9 cellular contexts compared by ENCODE assay signal in the genomic region with DNA sequence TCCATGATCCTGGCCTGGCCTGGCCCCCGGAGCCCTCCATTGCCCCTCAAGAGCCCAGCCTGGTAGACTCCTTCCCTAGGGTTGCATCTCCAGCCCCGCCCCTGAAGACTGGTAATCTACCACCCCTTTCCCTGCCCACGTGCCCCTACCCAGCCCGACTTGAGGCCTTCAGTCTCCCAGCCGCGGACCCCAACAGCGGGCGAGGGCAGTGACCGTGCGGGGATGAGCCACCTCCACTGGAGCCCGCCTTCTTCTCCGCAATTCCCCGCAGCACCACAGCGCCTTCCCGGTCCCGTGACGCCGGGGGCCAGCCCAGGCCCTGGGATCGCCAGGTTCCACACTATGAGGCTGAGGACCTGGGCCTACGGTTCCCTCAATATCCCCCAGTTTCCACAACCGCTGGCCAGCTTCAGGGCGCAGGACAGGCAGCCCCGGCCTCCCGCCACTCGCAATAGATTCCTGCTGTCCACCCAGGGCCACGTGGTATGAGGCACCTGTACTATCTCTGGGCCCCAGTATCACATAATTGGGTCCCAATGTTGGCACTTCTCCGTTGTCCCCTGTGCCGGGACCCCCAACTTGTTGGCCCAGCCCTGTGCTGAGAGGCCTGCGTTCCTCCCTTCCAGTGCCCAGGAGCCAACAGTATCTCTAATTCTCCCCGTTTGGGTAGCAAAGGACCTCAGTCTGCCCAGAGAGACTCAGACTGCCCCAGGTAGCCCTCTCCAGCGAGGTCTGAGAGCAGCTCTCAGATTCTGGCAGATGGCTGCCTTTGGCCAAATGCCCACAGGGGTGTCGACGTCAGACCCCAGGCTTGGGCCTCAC. TPM values are rescaled to one million over a fixed set of nuclear protein-coding genes. Genes with fewer than 3 reads are reported as not detected.
A peak's percentile ranks its signal among the peaks of the same experiment; 100 is the strongest.
DNase-seq lines count a peak whose midpoint lies in the region; ATAC-seq, FAIRE-seq and TF ChIP-seq lines count a peak whose summit lies in the region.
"Had no signal": no experiment of that assay in that cellular context is flagged by ENCODE, and none has a peak within 500 bp of the region (broad histone marks: within the 10 kb centered on the region; RNA-seq: fewer than 3 reads in every experiment).

No MANE protein-coding gene starts in this region.

- peak overlapping the region; percentile 61 for H3K4me3 Mint-ChIP-seq in Caco-2 (ENCODE audit: unreplicated experiment)

- no peak for FAIRE-seq in pancreas (lab: Jason Lieb, UNC)

- DNase-seq in Caco-2 (peak; percentile 21 to 50), heart left ventricle (peak; percentile 16 to 69 (median 25)), pancreas (peak in 5 of 6 donors; percentile 14 to 87 (median 36)), NCI-H2171 (lab: John Stamatoyannopoulos, UW) (no peak), H4 (ENCODE audit: low spot score) (no peak), GDM1 (lab: John Stamatoyannopoulos, UW) (no peak)
- DNase-seq: KBM-7 had no signal

- POLR2A ChIA-PET in Caco-2 (lab: Charles Lee), result no interaction called here

- no peak overlapping the region for H3K4me3 ChIP-seq in Caco-2 (ENCODE audit: low read depth, low read length)
- H3K4me3 ChIP-seq in heart left ventricle, result peak overlapping the region in 1 of 12 donors; percentile 0
- peak overlapping the region in 1 of 4 donors; percentile 81 for H3K4me3 ChIP-seq in pancreas

- H3K27ac Mint-ChIP-seq in Caco-2 (ENCODE audit: unreplicated experiment), result no peak overlapping the region

- no peaks in the 10 kb centered on the region for H3K9me3 Mint-ChIP-seq in Caco-2 (ENCODE audit: unreplicated experiment)

- H3K36me3 Mint-ChIP-seq in Caco-2 (ENCODE audit: insufficient read depth, unreplicated experiment), result no peaks in the 10 kb centered on the region

- no peaks in the 10 kb centered on the region for H3K27me3 ChIP-seq in Caco-2 (replicated peaks; ENCODE audit: control insufficient read depth, insufficient read depth, low read length)
- peaks cover 38 to 86% (median 63%) of the 10 kb centered on the region in 9 donors for H3K27me3 ChIP-seq in heart left ventricle
- no peaks in the 10 kb centered on the region for H3K27me3 ChIP-seq in pancreas

- H3K27ac ChIP-seq in VCaP (peak overlapping the region; percentile 97), heart left ventricle (no peak overlapping the region), pancreas (no peak overlapping the region)

- CTCF ChIA-PET in Caco-2 (lab: Charles Lee), result interaction anchor here (1.8 kb wide), 1 partner anchor 13 kb away, joined by 7 read pairs; no protein-coding TSS in a partner anchor

- H3K4me1 ChIP-seq in Caco-2, result peaks cover 43% of the 10 kb centered on the region
- H3K4me1 ChIP-seq in heart left ventricle, result peaks cover 0 to 13% (median 3%) of the 10 kb centered on the region in 12 donors
- peaks cover 0 to 5% (median 0%) of the 10 kb centered on the region in 3 donors for H3K4me1 ChIP-seq in pancreas

- ATAC-seq in heart left ventricle, result no peak
- no peak for ATAC-seq in pancreas
- ATAC-seq in HG02938 (IDR thresholded peaks at IDR 0.05; ENCODE audit: unreplicated experiment), result no peak

- no peaks in the 10 kb centered on the region for H3K27me3 Mint-ChIP-seq in Caco-2 (ENCODE audit: insufficient read depth, unreplicated experiment)

- TF ChIP-seq POLR2A in heart left ventricle (IDR thresholded peaks at IDR 0.05), result no peak

- H3K9me3 ChIP-seq in Caco-2, result no peaks in the 10 kb centered on the region
- no peaks in the 10 kb centered on the region for H3K9me3 ChIP-seq in heart left ventricle
- no peaks in the 10 kb centered on the region for H3K9me3 ChIP-seq in pancreas

- intact Hi-C loops in Caco-2 (cut with micrococcal nuclease; ENCODE audit: unreplicated experiment), result no loop called here
- intact Hi-C loops in heart left ventricle (cut with DNase I), result no loop called here
- intact Hi-C loops in pancreas (cut with DNase I), result no loop called here

- 82 to 86% (median 84%) methylated on average over 33 of the region's 33 CpGs for WGBS in heart left ventricle, 4 donors
- 89 to 90% methylated on average over 33 of the region's 33 CpGs for WGBS in pancreas, 2 donors

- H3K36me3 ChIP-seq in Caco-2 (ENCODE audit: control insufficient read depth, insufficient read depth, low read length), result no peaks in the 10 kb centered on the region
- no peaks in the 10 kb centered on the region for H3K36me3 ChIP-seq in heart left ventricle
- no peaks in the 10 kb centered on the region for H3K36me3 ChIP-seq in pancreas

- TF ChIP-seq CTCF in Caco-2 (IDR thresholded peaks at IDR 0.05; ENCODE audit: insufficient read depth in 1 of 2, low read depth in 1 of 2, low read length in 1 of 2, severe bottlenecking in 1 of 2, unreplicated experiment in 1 of 2), result no peak
- no peak for TF ChIP-seq CTCF in VCaP (conservative IDR thresholded peaks at IDR 0.05)
- TF ChIP-seq CTCF in heart left ventricle (IDR thresholded peaks at IDR 0.05), result no peak
- TF ChIP-seq CTCF in pancreas (IDR thresholded peaks at IDR 0.05), result no peak

- no peaks in the 10 kb centered on the region for H3K4me1 Mint-ChIP-seq in Caco-2 (ENCODE audit: low read depth, unreplicated experiment)

- no TSS peak for BruUV-seq in Caco-2 (replicated peaks; lab: Mats Ljungman, UMichigan)

RNA-seq across cellular contexts. Expression of a gene that starts 1.1 kb away (rescaled TPM):
- total RNA-seq in Caco-2 (2022) (3.0 and 3.7 TPM in 2 replicates), heart left ventricle (under 1 TPM in 1 of 9 donors, not detected in 8; 0.50 TPM), pancreas (10 to 100 TPM in 1 of 6 donors, 1 to 10 TPM in 5; 3.7 to 14.0 (median 4.3) TPM)
- polyA plus RNA-seq in heart left ventricle (not detected), pancreas (10 to 100 TPM in 1 of 2 donors, 1 to 10 TPM in 1; 6.0 to 12.3 TPM)
- total RNA-seq in H4 (2014; rRNA removed; shearing (Covaris generic)), result not detected in 2 replicates

RNA-seq across cellular contexts. Expression of a gene that starts 21.4 kb away (rescaled TPM):
- total RNA-seq in Caco-2 (2022), result 0.43 and 0.60 TPM in 2 replicates
- 1 to 10 TPM; 1.0 to 5.2 (median 2.9) TPM for total RNA-seq in heart left ventricle
- polyA plus RNA-seq in heart left ventricle, result 1 to 10 TPM; 1.2 to 1.3 TPM
- total RNA-seq in pancreas, result 10 to 100 TPM in 1 of 6 donors, 1 to 10 TPM in 5; 2.1 to 10.7 (median 3.9) TPM
- polyA plus RNA-seq in pancreas, result 1 to 10 TPM; 2.7 to 3.7 TPM
- 0.17 and 3.0 TPM in 2 replicates for total RNA-seq in H4 (2014; rRNA removed; shearing (Covaris generic))

Comparison
In these comparisons a context has a peak if more than half of its experiments do, and no peak if none do; other contexts are left out.
1. DNase-seq: peak in Caco-2 (2 of 2), heart left ventricle (5 of 5) and pancreas (5 of 6); none in NCI-H2171 (single experiment), H4 (single experiment) and GDM1 (single experiment).